14 cellular contexts compared by ENCODE assay signal in the genomic region with DNA sequence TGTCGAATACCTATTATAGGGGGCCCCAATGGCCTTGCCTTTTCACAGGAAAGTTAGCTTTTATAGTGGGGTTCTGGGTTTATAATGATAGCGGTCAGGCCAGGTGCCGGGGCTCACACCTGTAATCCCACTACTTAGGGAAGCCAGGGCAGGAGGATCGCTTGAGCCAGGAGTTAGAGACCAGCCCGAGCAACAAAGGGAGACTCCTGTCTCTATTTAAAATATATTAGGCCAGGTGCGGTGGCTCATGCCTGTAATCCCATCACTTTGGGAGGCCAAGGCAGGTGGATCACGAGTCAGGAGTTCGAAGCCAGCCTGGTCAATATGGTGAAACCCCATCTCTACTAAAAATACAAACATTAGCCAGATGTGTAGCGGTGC. TPM values are rescaled to one million over a fixed set of nuclear protein-coding genes. Genes with fewer than 3 reads are reported as not detected.
DNase-seq lines count a peak whose midpoint lies in the region; FAIRE-seq and TF ChIP-seq lines count a peak whose summit lies in the region.
"Had no signal": no experiment of that assay in that cellular context is flagged by ENCODE, and none has a peak within 500 bp of the region (broad histone marks: within the 10 kb centered on the region; RNA-seq: fewer than 3 reads in every experiment).

No MANE protein-coding gene starts in this region.

- no peak overlapping the region for H3K4me2 ChIP-seq in mesenchymal stem cell (ENCODE audit: low read length, poor library complexity, severe bottlenecking)

- H3K9ac ChIP-seq in mesenchymal stem cell (ENCODE audit: low read length), result peak overlapping the region; percentile 79

- H3K79me1 ChIP-seq in mesenchymal stem cell (replicated peaks; ENCODE audit: low read length, poor library complexity, severe bottlenecking), result peaks cover 7% of the 10 kb centered on the region

- H3K4ac ChIP-seq in mesenchymal stem cell (ENCODE audit: low read depth in 1 of 2, low read length in 2 of 2), result no peak overlapping the region

- DNase-seq in cardiac muscle cell (ENCODE audit: low read depth in 1 of 2, low spot score in 1 of 2) (no peak), left ventricle myocardium inferior (no peak), mesenchymal stem cell (no peak), HAP-1 (ENCODE audit: low spot score in 2 of 2) (no peak), D721Med (ENCODE audit: insufficient read length, low spot score) (no peak)
- DNase-seq in activated naive CD8-positive, alpha-beta T cell treated with anti-CD3 and anti-CD28 coated beads for 36 hours, result no peak
- DNase-seq: aorta, colonic mucosa, SIG-M5 had no signal

- H4K91ac ChIP-seq in mesenchymal stem cell (ENCODE audit: low read length), result no peak overlapping the region

- H2BK120ac ChIP-seq in mesenchymal stem cell (ENCODE audit: low read depth, low read length), result peak overlapping the region; percentile 27

- TF ChIP-seq CTCF in cardiac muscle cell (IDR thresholded peaks at IDR 0.05; ENCODE audit: low read depth, low read length), result no peak
- TF ChIP-seq CTCF in left ventricle myocardium inferior (IDR thresholded peaks at IDR 0.05; ENCODE audit: borderline replicate concordance), result no peak
- no peak for TF ChIP-seq CTCF in D721Med (IDR thresholded peaks at IDR 0.05; ENCODE audit: insufficient read depth, missing control alignments)

- H3K36me3 Mint-ChIP-seq in activated naive CD8-positive, alpha-beta T cell treated with anti-CD3 and anti-CD28 coated beads for 36 hours, result peaks cover 20% of the 10 kb centered on the region

- H3K27ac Mint-ChIP-seq in activated naive CD8-positive, alpha-beta T cell treated with anti-CD3 and anti-CD28 coated beads for 36 hours, result no peak overlapping the region
- H3K27ac Mint-ChIP-seq: CD14-positive monocyte, type B pancreatic cell had no signal

- H3K9me3 ChIP-seq in cardiac muscle cell (ENCODE audit: low read depth), result no peaks in the 10 kb centered on the region
- H3K9me3 ChIP-seq in left ventricle myocardium inferior (replicated peaks), result no peaks in the 10 kb centered on the region
- H3K9me3 ChIP-seq in mesenchymal stem cell (ENCODE audit: control insufficient read depth, low read length), result no peaks in the 10 kb centered on the region
- no peaks in the 10 kb centered on the region for H3K9me3 ChIP-seq in HAP-1
- H3K9me3 ChIP-seq: colonic mucosa, prostate gland had no signal

- H3K4me3 ChIP-seq in cardiac muscle cell (no peak overlapping the region), left ventricle myocardium inferior (no peak overlapping the region), mesenchymal stem cell (ENCODE audit: insufficient read depth in 1 of 2, low read depth in 1 of 2, low read length in 2 of 2) (peak overlapping the region in 1 of 2 experiments; percentile 44), HAP-1 (no peak overlapping the region)
- H3K4me3 ChIP-seq: colonic mucosa, prostate gland had no signal

- no peak for FAIRE-seq in D721Med (lab: Jason Lieb, UNC)
- FAIRE-seq: A204.1, GM18507 had no signal

- H3K18ac ChIP-seq in mesenchymal stem cell (ENCODE audit: low read depth in 1 of 2, low read length in 2 of 2), result no peak overlapping the region

- no peak overlapping the region for H2BK5ac ChIP-seq in mesenchymal stem cell (ENCODE audit: low read depth, low read length, poor library complexity, severe bottlenecking)

- in situ Hi-C loops in HAP-1 (cut with MboI; ENCODE audit: low sequenced_read_pairs), result no loop called here

- peaks cover 40% of the 10 kb centered on the region for H3K4me1 Mint-ChIP-seq in activated naive CD8-positive, alpha-beta T cell treated with anti-CD3 and anti-CD28 coated beads for 36 hours

- H3K27me3 ChIP-seq in cardiac muscle cell (no peaks in the 10 kb centered on the region), left ventricle myocardium inferior (ENCODE audit: low read depth) (no peaks in the 10 kb centered on the region), mesenchymal stem cell (ENCODE audit: control insufficient read depth in 1 of 2, insufficient read depth in 1 of 2, low read length in 2 of 2) (no peaks in the 10 kb centered on the region), HAP-1 (ENCODE audit: low read depth) (no peaks in the 10 kb centered on the region)
- H3K27me3 ChIP-seq: colonic mucosa had no signal

- no peak overlapping the region for H3K23ac ChIP-seq in mesenchymal stem cell (ENCODE audit: low read length in 2 of 2)

- H3K27ac ChIP-seq in cardiac muscle cell, result peak overlapping the region; percentile 57
- H3K27ac ChIP-seq in left ventricle myocardium inferior (replicated peaks), result no peak overlapping the region
- no peak overlapping the region for H3K27ac ChIP-seq in mesenchymal stem cell (ENCODE audit: low read length, poor library complexity, severe bottlenecking)
- H3K27ac ChIP-seq: colonic mucosa, prostate gland had no signal

- no peak overlapping the region for H4K8ac ChIP-seq in mesenchymal stem cell (ENCODE audit: low read length)

- no peaks in the 10 kb centered on the region for H3K9me3 Mint-ChIP-seq in activated naive CD8-positive, alpha-beta T cell treated with anti-CD3 and anti-CD28 coated beads for 36 hours
- H3K9me3 Mint-ChIP-seq: type B pancreatic cell had no signal

- H2AK5ac ChIP-seq in mesenchymal stem cell (ENCODE audit: low read length, severe bottlenecking), result no peak overlapping the region

- H3K4me1 ChIP-seq in cardiac muscle cell (ENCODE audit: low read depth) (peaks cover 5% of the 10 kb centered on the region), left ventricle myocardium inferior (peaks cover 35% of the 10 kb centered on the region), mesenchymal stem cell (ENCODE audit: control insufficient read depth, insufficient read depth, low read depth, low read length) (peaks cover 18% of the 10 kb centered on the region), HAP-1 (peaks cover 10% of the 10 kb centered on the region)
- H3K4me1 ChIP-seq: colonic mucosa, prostate gland had no signal

- peaks cover 5% of the 10 kb centered on the region for H3K27me3 Mint-ChIP-seq in activated naive CD8-positive, alpha-beta T cell treated with anti-CD3 and anti-CD28 coated beads for 36 hours
- H3K27me3 Mint-ChIP-seq: type B pancreatic cell had no signal

- H2BK15ac ChIP-seq in mesenchymal stem cell (ENCODE audit: low read depth, poor library complexity, severe bottlenecking), result no peak overlapping the region

- 81% methylated on average over 9 of the region's 9 CpGs for WGBS in mesenchymal stem cell

- H2AFZ ChIP-seq in mesenchymal stem cell (ENCODE audit: low read depth, low read length), result no peak overlapping the region

- H3K14ac ChIP-seq in mesenchymal stem cell (ENCODE audit: low read length in 2 of 2), result no peak overlapping the region

- H2BK12ac ChIP-seq in mesenchymal stem cell (ENCODE audit: low read length in 2 of 2), result no peak overlapping the region

- H3K4me3 Mint-ChIP-seq in activated naive CD8-positive, alpha-beta T cell treated with anti-CD3 and anti-CD28 coated beads for 36 hours, result no peak overlapping the region
- H3K4me3 Mint-ChIP-seq: CD14-positive monocyte, type B pancreatic cell had no signal

- intact Hi-C loops in left ventricle myocardium inferior (cut with micrococcal nuclease), result no loop called here

- H3K36me3 ChIP-seq in cardiac muscle cell (peaks cover 10% of the 10 kb centered on the region), left ventricle myocardium inferior (peaks cover 14% of the 10 kb centered on the region), mesenchymal stem cell (ENCODE audit: control insufficient read depth in 1 of 2, insufficient read depth in 2 of 2, low read depth in 1 of 2, low read length in 2 of 2) (peaks cover 18 to 21% of the 10 kb centered on the region in 2 experiments), HAP-1 (replicated peaks) (peaks cover 17% of the 10 kb centered on the region)
- H3K36me3 ChIP-seq: prostate gland had no signal

RNA-seq across cellular contexts. Expression of a gene that starts 7.3 kb away (rescaled TPM):
- total RNA-seq in cardiac muscle cell (2,191 and 3,526 TPM in 2 replicates), left ventricle myocardium inferior (998 TPM)
- 619 and 678 TPM in 2 replicates for polyA plus RNA-seq in cardiac muscle cell
- polyA plus RNA-seq in mesenchymal stem cell (2013, experiment 1 of 2), result 3,021 TPM
- polyA plus RNA-seq in mesenchymal stem cell (2013, experiment 2 of 2), result 2,952 TPM
- total RNA-seq in activated naive CD8-positive, alpha-beta T cell treated with anti-CD3 and anti-CD28 coated beads for 36 hours, result 1,000 to 10,000 TPM; 2,825 to 2,867 TPM

RNA-seq across cellular contexts. Expression of a gene that starts 8.9 kb away (rescaled TPM):
- total RNA-seq in cardiac muscle cell, result 48.8 and 61.4 TPM in 2 replicates
- 54.7 and 62.2 TPM in 2 replicates for polyA plus RNA-seq in cardiac muscle cell
- total RNA-seq in left ventricle myocardium inferior, result 80.9 TPM
- polyA plus RNA-seq in mesenchymal stem cell (2013, experiment 1 of 2), result 183 TPM
- 203 TPM for polyA plus RNA-seq in mesenchymal stem cell (2013, experiment 2 of 2)
- total RNA-seq in activated naive CD8-positive, alpha-beta T cell treated with anti-CD3 and anti-CD28 coated beads for 36 hours, result 10 to 100 TPM; 11.5 to 12.2 TPM

RNA-seq across cellular contexts. Expression of a gene that starts 16.2 kb away (rescaled TPM):
- total RNA-seq in cardiac muscle cell (2,232 and 2,350 TPM in 2 replicates), left ventricle myocardium inferior (1,308 TPM)
- polyA plus RNA-seq in cardiac muscle cell, result 752 and 964 TPM in 2 replicates
- 4,918 TPM for polyA plus RNA-seq in mesenchymal stem cell (2013, experiment 1 of 2)
- 4,876 TPM for polyA plus RNA-seq in mesenchymal stem cell (2013, experiment 2 of 2)
- total RNA-seq in activated naive CD8-positive, alpha-beta T cell treated with anti-CD3 and anti-CD28 coated beads for 36 hours, result 1,000 to 10,000 TPM; 3,663 to 3,691 TPM

RNA-seq across cellular contexts. Expression of a gene that starts 24.2 kb away (rescaled TPM):
- total RNA-seq in cardiac muscle cell (12.8 and 15.2 TPM in 2 replicates), left ventricle myocardium inferior (7.5 TPM)
- 9.4 and 10.5 TPM in 2 replicates for polyA plus RNA-seq in cardiac muscle cell
- 80.0 TPM for polyA plus RNA-seq in mesenchymal stem cell (2013, experiment 1 of 2)
- polyA plus RNA-seq in mesenchymal stem cell (2013, experiment 2 of 2), result 81.7 TPM
- total RNA-seq in activated naive CD8-positive, alpha-beta T cell treated with anti-CD3 and anti-CD28 coated beads for 36 hours, result 1 to 10 TPM; 3.6 to 4.3 TPM
- polyA plus RNA-seq: CD14-positive monocyte had no signal

RNA-seq across cellular contexts. Expression of a gene that starts 29.6 kb away (rescaled TPM):
- total RNA-seq in cardiac muscle cell (0.28 and 2.0 TPM in 2 replicates), left ventricle myocardium inferior (3.1 TPM)
- polyA plus RNA-seq in cardiac muscle cell, result 0.86 and 2.6 TPM in 2 replicates
- 11.9 TPM for polyA plus RNA-seq in mesenchymal stem cell (2013, experiment 1 of 2)
- polyA plus RNA-seq in mesenchymal stem cell (2013, experiment 2 of 2), result 12.5 TPM
- total RNA-seq in activated naive CD8-positive, alpha-beta T cell treated with anti-CD3 and anti-CD28 coated beads for 36 hours, result 10 to 100 TPM; 61.0 to 63.5 TPM
